ENCODE assay signal across 29 cellular contexts in the genomic region with DNA sequence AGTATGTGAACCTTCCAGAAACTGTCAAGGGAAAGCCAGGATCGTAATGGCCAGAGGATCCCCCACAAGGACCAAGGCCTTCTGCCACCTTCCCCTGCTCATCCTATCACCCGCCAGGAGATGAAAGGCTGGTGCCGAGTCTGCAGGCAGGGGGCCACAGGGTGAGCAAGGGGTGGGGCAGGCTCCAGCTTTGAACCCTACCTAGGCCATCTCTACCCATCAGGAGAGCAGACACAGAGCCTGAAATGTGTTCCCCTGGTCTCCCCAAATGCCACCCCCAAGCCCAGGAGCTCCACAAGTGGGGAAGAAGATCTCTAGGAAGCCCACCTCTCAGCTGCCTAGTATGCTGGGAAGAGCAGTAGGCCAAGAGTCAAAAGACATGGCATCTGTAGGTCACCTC.
"Had no signal": no experiment of that assay in that cellular context is flagged by ENCODE, and none has a peak within 500 bp of the region (broad histone marks: within the 10 kb centered on the region; RNA-seq: fewer than 3 reads in every experiment).

No MANE protein-coding gene starts in this region.

- H3K27me3 ChIP-seq: suprapubic skin, testis, thyroid gland, tibial nerve, transverse colon, upper lobe of left lung, upper lobe of right lung, uterus, vagina had no signal

- H3K27ac Mint-ChIP-seq: stimulated activated effector memory CD8-positive, alpha-beta T cell treated with anti-CD3 and anti-CD28 coated beads, Interleukin-12 subunit alpha, Interleukin-12 subunit beta, amount 100 ng/mL, for 72 hours; stimulated activated memory B cell treated with anti-CD40 and anti-IgM and Interleukin-4, amounts not matched to agents 10 μg/mL and 1 μg/mL and 100 μg/mL, for 72 hours; stimulated activated naive B cell treated with anti-CD40 and anti-IgM and Interleukin-4, amounts not matched to agents 10 μg/mL and 1 μg/mL and 100 μg/mL, for 72 hours; stimulated activated naive CD8-positive, alpha-beta T cell treated with anti-CD3 and anti-CD28 coated beads, Interleukin-15, amount 100 ng/mL, for 72 hours; stimulated activated naive CD8-positive, alpha-beta T cell treated with anti-CD3 and anti-CD28 coated beads, Interleukin-15, Interleukin-2, amounts not matched to agents 100 ng/mL and 50 ng/mL, for 24 hours; type B pancreatic cell had no signal

- H3K4me3 ChIP-seq: stomach, suprapubic skin, testis, thoracic aorta, thyroid gland, tibial artery, tibial nerve, transverse colon, upper lobe of left lung, upper lobe of right lung, uterus, vagina had no signal

- H3K4me3 Mint-ChIP-seq: stimulated activated effector memory CD8-positive, alpha-beta T cell treated with anti-CD3 and anti-CD28 coated beads, Interleukin-12 subunit alpha, Interleukin-12 subunit beta, amount 100 ng/mL, for 72 hours; stimulated activated memory B cell treated with anti-CD40 and anti-IgM and Interleukin-4, amounts not matched to agents 10 μg/mL and 1 μg/mL and 100 μg/mL, for 72 hours; stimulated activated naive B cell treated with anti-CD40 and anti-IgM and Interleukin-4, amounts not matched to agents 10 μg/mL and 1 μg/mL and 100 μg/mL, for 72 hours; stimulated activated naive CD8-positive, alpha-beta T cell treated with anti-CD3 and anti-CD28 coated beads, Interleukin-15, amount 100 ng/mL, for 72 hours; stimulated activated naive CD8-positive, alpha-beta T cell treated with anti-CD3 and anti-CD28 coated beads, Interleukin-15, Interleukin-2, amounts not matched to agents 100 ng/mL and 50 ng/mL, for 24 hours; type B pancreatic cell had no signal

- DNase-seq: stimulated activated CD4-positive, alpha-beta T cell treated with anti-CD3 and anti-CD28 coated beads, Interleukin-2, amount 100 ng/mL, for 48 hours; stimulated activated CD4-positive, alpha-beta T cell treated with anti-CD3 and anti-CD28 coated beads, Interleukin-4, amount 100 ng/mL, for 1 hour; stimulated activated CD4-positive, alpha-beta T cell treated with anti-CD3 and anti-CD28 coated beads, Interleukin-4, amount 100 ng/mL, for 24 hours; stimulated activated CD4-positive, alpha-beta T cell treated with anti-CD3 and anti-CD28 coated beads, Interleukin-4, amount 100 ng/mL, for 4 hours; stimulated activated CD8-positive, alpha-beta memory T cell treated with anti-CD3 and anti-CD28 coated beads, Interleukin-4, amount 100 ng/mL, for 48 hours; stimulated activated naive B cell treated with anti-CD40 and anti-IgM and Interleukin-4, amounts not matched to agents 10 μg/mL and 1 μg/mL and 100 μg/mL, for 72 hours; stimulated activated naive CD4-positive, alpha-beta T cell; stimulated activated naive CD4-positive, alpha-beta T cell treated with Interleukin-2 at 50 U/mL for 16 hours; stimulated activated naive CD8-positive, alpha-beta T cell treated with anti-CD3 and anti-CD28 coated beads, Interleukin-15, amount 100 ng/mL, for 72 hours; stimulated activated naive CD8-positive, alpha-beta T cell treated with anti-CD3 and anti-CD28 coated beads, Interleukin-15, Interleukin-2, amounts not matched to agents 100 U/mL and 50 U/mL, for 24 hours; stomach; substantia nigra; testis; thyroid gland; tibial artery; transverse colon; trophoblast cell; upper lobe of left lung; upper lobe of right lung; uterus had no signal

- H3K4me1 Mint-ChIP-seq: stimulated activated memory B cell treated with anti-CD40 and anti-IgM and Interleukin-4, amounts not matched to agents 10 μg/mL and 1 μg/mL and 100 μg/mL, for 72 hours; stimulated activated naive B cell treated with anti-CD40 and anti-IgM and Interleukin-4, amounts not matched to agents 10 μg/mL and 1 μg/mL and 100 μg/mL, for 72 hours; stimulated activated naive CD8-positive, alpha-beta T cell treated with anti-CD3 and anti-CD28 coated beads, Interleukin-15, amount 100 ng/mL, for 72 hours had no signal

- H3K9me3 ChIP-seq: stomach, suprapubic skin, testis, thoracic aorta, thyroid gland, tibial artery, tibial nerve, transverse colon, upper lobe of left lung, upper lobe of right lung, uterus, vagina had no signal

- H3K36me3 Mint-ChIP-seq: stimulated activated effector memory CD8-positive, alpha-beta T cell treated with anti-CD3 and anti-CD28 coated beads, Interleukin-12 subunit alpha, Interleukin-12 subunit beta, amount 100 ng/mL, for 72 hours; stimulated activated memory B cell treated with anti-CD40 and anti-IgM and Interleukin-4, amounts not matched to agents 10 μg/mL and 1 μg/mL and 100 μg/mL, for 72 hours; stimulated activated naive B cell treated with anti-CD40 and anti-IgM and Interleukin-4, amounts not matched to agents 10 μg/mL and 1 μg/mL and 100 μg/mL, for 72 hours; type B pancreatic cell had no signal

- FAIRE-seq: urothelium cell line had no signal

- H3K4me1 ChIP-seq: stomach, suprapubic skin, testis, thyroid gland, tibial artery, tibial nerve, transverse colon, upper lobe of left lung, upper lobe of right lung, uterus, vagina had no signal

- H3K27ac ChIP-seq: stomach, suprapubic skin, testis, thoracic aorta, thyroid gland, tibial artery, tibial nerve, transverse colon, upper lobe of left lung, upper lobe of right lung, uterus, vagina had no signal

- ATAC-seq: stimulated activated effector memory CD8-positive, alpha-beta T cell treated with anti-CD3 and anti-CD28 coated beads, Interleukin-12 subunit alpha, Interleukin-12 subunit beta, amount 100 ng/mL, for 72 hours; stimulated activated memory B cell treated with anti-CD40 and anti-IgM and Interleukin-4, amounts not matched to agents 10 μg/mL and 1 μg/mL and 100 μg/mL, for 72 hours; stimulated activated naive B cell treated with anti-CD40 and anti-IgM and Interleukin-4, amounts not matched to agents 10 μg/mL and 1 μg/mL and 100 μg/mL, for 72 hours; stimulated activated naive CD8-positive, alpha-beta T cell treated with anti-CD3 and anti-CD28 coated beads, Interleukin-15, amount 100 ng/mL, for 72 hours; stimulated activated naive CD8-positive, alpha-beta T cell treated with anti-CD3 and anti-CD28 coated beads, Interleukin-15, Interleukin-2, amounts not matched to agents 100 U/mL and 50 U/mL, for 24 hours; upper lobe of right lung had no signal

- H3K36me3 ChIP-seq: stomach, suprapubic skin, thoracic aorta, thyroid gland, tibial artery, tibial nerve, transverse colon, upper lobe of left lung, upper lobe of right lung, uterus, vagina had no signal

- H3K9me3 Mint-ChIP-seq: stimulated activated effector memory CD8-positive, alpha-beta T cell treated with anti-CD3 and anti-CD28 coated beads, Interleukin-12 subunit alpha, Interleukin-12 subunit beta, amount 100 ng/mL, for 72 hours; stimulated activated naive B cell treated with anti-CD40 and anti-IgM and Interleukin-4, amounts not matched to agents 10 μg/mL and 1 μg/mL and 100 μg/mL, for 72 hours; stimulated activated naive CD8-positive, alpha-beta T cell treated with anti-CD3 and anti-CD28 coated beads, Interleukin-15, amount 100 ng/mL, for 72 hours; stimulated activated naive CD8-positive, alpha-beta T cell treated with anti-CD3 and anti-CD28 coated beads, Interleukin-15, Interleukin-2, amounts not matched to agents 100 ng/mL and 50 ng/mL, for 24 hours; type B pancreatic cell had no signal
